ENCODE assay signal across 7 cellular contexts in the genomic region with DNA sequence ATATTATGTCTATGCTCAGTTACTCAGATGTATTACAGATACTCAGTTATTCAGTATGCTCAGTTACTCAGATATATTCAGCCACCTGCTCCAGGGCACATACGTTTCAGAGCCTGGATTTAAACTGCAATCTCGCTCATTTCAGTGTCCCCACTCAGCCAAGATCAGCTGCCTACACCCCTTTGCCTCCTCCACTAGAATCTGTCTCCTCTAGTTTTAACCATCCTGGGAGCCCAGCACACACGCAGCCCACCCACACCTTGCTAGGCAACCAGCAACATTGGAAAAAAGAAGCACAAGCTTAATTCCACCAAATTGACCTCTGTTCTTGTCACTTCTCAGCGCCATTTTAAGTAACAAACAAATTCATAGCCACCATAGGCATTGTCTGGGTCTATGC.
"Had no signal": no experiment of that assay in that cellular context is flagged by ENCODE, and none has a peak within 500 bp of the region (broad histone marks: within the 10 kb centered on the region; RNA-seq: fewer than 3 reads in every experiment).

No MANE protein-coding gene starts in this region.

- H3K9me3 Mint-ChIP-seq: GM23338 had no signal

- H3K4me2 ChIP-seq: GM23338 had no signal

- DNase-seq: H9, HCEC 1CT, IMR-90, KG1 had no signal

- H3K4me3 Mint-ChIP-seq: GM23338, H9 had no signal

- ATAC-seq: GM23338, K562 had no signal

- H3K27ac ChIP-seq: HL-60 had no signal

- H3K27ac Mint-ChIP-seq: GM23338, H9 had no signal

- H3K4me3 ChIP-seq: GM23338, K562 had no signal
